In genomic region chr5:149999359-149999758, GRCh38 we compare ENCODE assay signal across 1 cellular context.
TF ChIP-seq lines count a peak whose summit lies in the region.

No MANE protein-coding gene starts in this region.

TF ChIP-seq in GM23338, 12 proteins besides CTCF, POLR2A, EP300 and RAD21 (continued from another document):
- TF ChIP-seq ZNF114 (CRISPR knock-in tag; IDR thresholded peaks at IDR 0.05) (no peak), JUNB (IDR thresholded peaks at IDR 0.05; ENCODE audit: unreplicated experiment) (no peak), ZNF331 (CRISPR knock-in tag; IDR thresholded peaks at IDR 0.05; ENCODE audit: low read depth) (no peak), ZNF462 (CRISPR knock-in tag; IDR thresholded peaks at IDR 0.05) (no peak), ETS1 (IDR thresholded peaks at IDR 0.05) (no peak), NANOG (IDR thresholded peaks at IDR 0.05; ENCODE audit: borderline replicate concordance) (no peak), EZH2phosphoT487 (IDR thresholded peaks at IDR 0.05; ENCODE audit: unreplicated experiment) (no peak), REST (IDR thresholded peaks at IDR 0.05; ENCODE audit: unreplicated experiment) (no peak), CREB1 (CRISPR knock-in tag; IDR thresholded peaks at IDR 0.05; ENCODE audit: low read depth) (no peak), POLR2AphosphoS5 (IDR thresholded peaks at IDR 0.05; ENCODE audit: low read depth) (no peak)
TF ChIP-seq in GM23338: peak in this region for 0.
